In the genomic region with DNA sequence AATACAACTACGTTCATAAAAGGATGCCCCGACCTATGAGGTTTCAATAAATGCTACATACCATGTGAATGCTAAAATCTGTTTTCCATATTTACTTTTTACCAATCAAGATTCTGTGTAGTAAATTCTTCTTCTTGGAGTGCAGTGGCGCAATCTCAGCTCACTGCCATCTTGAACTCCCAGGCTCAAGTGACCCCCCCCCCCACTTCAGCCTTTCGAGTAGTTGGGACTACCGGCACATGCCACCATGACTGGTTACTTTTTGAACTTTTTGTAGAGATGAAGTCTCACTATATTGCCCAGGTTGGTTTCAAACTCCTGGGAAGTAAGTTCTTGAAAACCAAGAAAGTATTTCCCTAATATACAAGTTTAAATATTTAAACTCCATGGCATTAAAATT, we compare ENCODE assay signal across 35 cellular contexts.
"Had no signal": no experiment of that assay in that cellular context is flagged by ENCODE, and none has a peak within 500 bp of the region (broad histone marks: within the 10 kb centered on the region; RNA-seq: fewer than 3 reads in every experiment).

No MANE protein-coding gene starts in this region.

- H3K27me3 Mint-ChIP-seq: activated B cell treated with CpG ODN at 0.5 μM for 24 hours; activated CD4-positive, alpha-beta memory T cell treated with anti-CD3 and anti-CD28 coated beads for 36 hours; activated CD8-positive, alpha-beta memory T cell treated with anti-CD3 and anti-CD28 coated beads, Interleukin-2, amount 10 ng/mL, durations not matched to agents 7 days and 5 days; activated naive CD4-positive, alpha-beta T cell treated with anti-CD3 and anti-CD28 coated beads, Interleukin-2, amount 10 ng/mL, durations not matched to agents 7 days and 5 days; activated naive CD8-positive, alpha-beta T cell; activated naive CD8-positive, alpha-beta T cell treated with anti-CD3 and anti-CD28 coated beads, Interleukin-2, amount 50 U/mL, for 24 hours; brain; T-cell; T-helper 17 cell had no signal

- H3K27ac ChIP-seq: PC-9, VCaP had no signal

- H3K27ac Mint-ChIP-seq: activated B cell treated with CpG ODN at 0.5 μM for 24 hours; activated CD8-positive, alpha-beta memory T cell treated with anti-CD3 and anti-CD28 coated beads, Interleukin-2, amount 10 ng/mL, durations not matched to agents 7 days and 5 days; activated naive CD4-positive, alpha-beta T cell treated with anti-CD3 and anti-CD28 coated beads, Interleukin-2, amount 10 ng/mL, durations not matched to agents 7 days and 5 days; activated naive CD8-positive, alpha-beta T cell; activated naive CD8-positive, alpha-beta T cell treated with anti-CD3 and anti-CD28 coated beads, Interleukin-2, amount 50 U/mL, for 24 hours; activated T-helper 1 cell treated with anti-CD3 and anti-CD28 coated beads, Interleukin-12 subunit alpha, Interleukin-12 subunit beta, Interleukin-2, Interleukin-4 antibody, amounts not matched to agents 30 ng/mL and 10 ng/mL and 1 ng/mL, durations not matched to agents 14 hours and 24 hours and 36 hours; T-cell; T-helper 17 cell had no signal

- H3K4me3 Mint-ChIP-seq: activated B cell treated with CpG ODN at 0.5 μM for 24 hours; activated CD4-positive, alpha-beta memory T cell treated with anti-CD3 and anti-CD28 coated beads for 36 hours; activated CD8-positive, alpha-beta memory T cell treated with anti-CD3 and anti-CD28 coated beads, Interleukin-2, amount 10 ng/mL, durations not matched to agents 7 days and 5 days; activated naive CD4-positive, alpha-beta T cell treated with anti-CD3 and anti-CD28 coated beads, Interleukin-2, amount 10 ng/mL, durations not matched to agents 7 days and 5 days; activated naive CD8-positive, alpha-beta T cell; activated naive CD8-positive, alpha-beta T cell treated with anti-CD3 and anti-CD28 coated beads, Interleukin-2, amount 50 U/mL, for 24 hours; activated T-helper 1 cell treated with anti-CD3 and anti-CD28 coated beads, Interleukin-12 subunit alpha, Interleukin-12 subunit beta, Interleukin-2, Interleukin-4 antibody, amounts not matched to agents 30 ng/mL and 10 ng/mL and 1 ng/mL, durations not matched to agents 14 hours and 24 hours and 36 hours; brain; T-cell; T-helper 17 cell had no signal

- H3K9me3 ChIP-seq: MG63 had no signal

- H3K9me3 Mint-ChIP-seq: activated B cell treated with CpG ODN at 0.5 μM for 24 hours; activated CD4-positive, alpha-beta memory T cell treated with anti-CD3 and anti-CD28 coated beads for 36 hours; activated naive CD4-positive, alpha-beta T cell treated with anti-CD3 and anti-CD28 coated beads, Interleukin-2, amount 10 ng/mL, durations not matched to agents 7 days and 5 days; activated naive CD8-positive, alpha-beta T cell treated with anti-CD3 and anti-CD28 coated beads, Interleukin-2, amount 50 U/mL, for 24 hours; activated T-helper 1 cell treated with anti-CD3 and anti-CD28 coated beads, Interleukin-12 subunit alpha, Interleukin-12 subunit beta, Interleukin-2, Interleukin-4 antibody, amounts not matched to agents 30 ng/mL and 10 ng/mL and 1 ng/mL, durations not matched to agents 14 hours and 24 hours and 36 hours; brain; T-cell had no signal

- H3K4me3 ChIP-seq: MG63, PC-9 had no signal

- H3K27me3 ChIP-seq: MG63 had no signal

- ATAC-seq: activated CD8-positive, alpha-beta memory T cell treated with anti-CD3 and anti-CD28 coated beads, Interleukin-2, amount 10 ng/mL, durations not matched to agents 7 days and 5 days; activated naive CD8-positive, alpha-beta T cell treated with anti-CD3 and anti-CD28 coated beads, Interleukin-2, amount 50 U/mL, for 24 hours; Right ventricle myocardium inferior; SK-N-SH treated with all-trans-retinoic acid at 6 μM for 48 hours; T-cell; T-helper 17 cell had no signal

- DNase-seq: activated B cell treated with CpG ODN at 0.5 μM for 24 hours; activated CD4-positive, alpha-beta memory T cell treated with anti-CD3 and anti-CD28 coated beads for 36 hours; activated CD4-positive, alpha-beta T cell treated with anti-CD3 and anti-CD28 coated beads for 4 hours; activated CD4-positive, alpha-beta T cell treated with anti-CD3 and anti-CD28 coated beads, Interleukin-2, amount 50 U/mL, for 1 hour; activated CD4-positive, CD25-positive, alpha-beta regulatory T cell treated with anti-CD3 and anti-CD28 coated beads, Interleukin-2, amount 50 U/mL, for 72 hours; activated CD8-positive, alpha-beta memory T cell treated with anti-CD3 and anti-CD28 coated beads, Interleukin-2, amount 10 ng/mL, durations not matched to agents 7 days and 5 days; activated effector memory CD4-positive, alpha-beta T cell treated with Interleukin-2 at 50 U/mL for 16 hours; activated naive CD4-positive, alpha-beta T cell treated with anti-CD3 and anti-CD28 coated beads, Interleukin-2, amount 10 ng/mL, durations not matched to agents 7 days and 5 days; activated naive CD8-positive, alpha-beta T cell treated with anti-CD3 and anti-CD28 coated beads, Interleukin-2, amount 50 U/mL, for 24 hours; activated T-cell treated with anti-CD3 and anti-CD28 coated beads, Interleukin-2, amount 50 U/mL, for 1 hour; anterior cingulate cortex; caudate nucleus; Kasumi-1; KG1; MG63; NCI-H1048; NCI-H1105 treated with DMSO at 0.1 percent for 48 hours; NCI-H1436; NCI-H1694; NCI-H1930; NCI-H2081 treated with DMSO at 0.1 percent for 48 hours; NCI-H345; NCI-H524 treated with DMSO at 0.1 percent for 48 hours; NK-92 treated with Interleukin-12 subunit alpha and Interleukin-12 subunit beta, amount 100 ng/mL, for 24 hours; PC-9; SIG-M5; T-cell; T-helper 17 cell; T-helper 9 cell had no signal

- H3K4me1 Mint-ChIP-seq: activated B cell treated with CpG ODN at 0.5 μM for 24 hours; activated CD8-positive, alpha-beta memory T cell treated with anti-CD3 and anti-CD28 coated beads, Interleukin-2, amount 10 ng/mL, durations not matched to agents 7 days and 5 days; activated naive CD4-positive, alpha-beta T cell treated with anti-CD3 and anti-CD28 coated beads, Interleukin-2, amount 10 ng/mL, durations not matched to agents 7 days and 5 days; activated naive CD8-positive, alpha-beta T cell treated with anti-CD3 and anti-CD28 coated beads, Interleukin-2, amount 50 U/mL, for 24 hours; brain; T-cell; T-helper 17 cell had no signal
